In the genomic region with DNA sequence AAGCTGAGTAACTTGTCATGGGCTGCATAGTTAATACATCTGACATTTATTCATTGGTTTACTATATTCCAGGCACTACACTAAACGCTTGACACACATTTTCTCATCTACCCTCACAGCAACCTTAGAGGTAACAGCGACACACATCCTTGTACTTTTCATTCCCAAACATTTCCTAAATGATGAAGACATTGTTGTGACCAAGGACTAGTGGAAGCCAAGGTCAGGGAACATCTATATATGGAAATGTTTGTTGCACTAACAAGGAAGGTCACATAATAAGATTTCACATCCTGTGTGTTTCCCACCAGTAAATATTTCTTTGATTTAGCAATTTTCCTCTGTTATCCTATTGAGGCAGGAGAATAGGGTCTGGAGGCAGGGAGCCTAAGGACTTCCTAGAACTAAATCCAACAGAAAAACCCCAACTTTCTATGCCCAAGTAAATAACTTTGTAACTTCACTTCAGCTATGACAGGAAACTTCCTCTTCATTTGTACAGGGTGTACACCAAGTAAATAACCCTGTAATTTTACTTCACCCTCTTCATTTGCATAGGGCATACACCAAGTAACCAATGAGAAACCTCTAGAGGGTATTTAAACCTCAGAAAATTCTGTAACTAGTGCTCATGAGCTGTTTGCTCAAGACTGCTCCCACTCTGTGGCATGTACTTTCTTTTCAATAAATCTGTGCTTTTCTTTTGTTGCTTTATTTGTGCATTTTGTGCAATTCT, we compare ENCODE assay signal across 17 cellular contexts.
"Had no signal": no experiment of that assay in that cellular context is flagged by ENCODE, and none has a peak within 500 bp of the region (broad histone marks: within the 10 kb centered on the region; RNA-seq: fewer than 3 reads in every experiment).

No MANE protein-coding gene starts in this region.

- H3K36me3 ChIP-seq: gastrocnemius medialis, heart right ventricle, tibial nerve had no signal

- H3K4me1 ChIP-seq: gastrocnemius medialis had no signal

- H3K27ac ChIP-seq: coronary artery, gastrocnemius medialis, tibial nerve had no signal

- H3K4me3 ChIP-seq: coronary artery, gastrocnemius medialis, heart right ventricle, tibial nerve had no signal

- ATAC-seq: gastrocnemius medialis; left lobe of liver; natural killer cell; stimulated activated effector memory CD8-positive, alpha-beta T cell treated with anti-CD3 and anti-CD28 coated beads, Interleukin-12 subunit alpha, Interleukin-12 subunit beta, amount 100 ng/mL, for 72 hours had no signal

- H3K27me3 ChIP-seq: gastrocnemius medialis, heart right ventricle, tibial nerve had no signal

- DNase-seq: central memory CD4-positive, alpha-beta T cell; effector CD4-positive, alpha-beta T cell; endodermal cell; gastrocnemius medialis; heart right ventricle; hypothalamus; kidney glomerular epithelial cell; mammary epithelial cell; natural killer cell; posterior cingulate gyrus; small intestine; stimulated activated CD4-positive, alpha-beta T cell treated with anti-CD3 and anti-CD28 coated beads, Interleukin-4, amount 100 ng/mL, for 1 hour; stimulated activated CD8-positive, alpha-beta memory T cell treated with anti-CD3 and anti-CD28 coated beads, Interleukin-4, amount 100 ng/mL, for 48 hours had no signal

- H3K9me3 ChIP-seq: gastrocnemius medialis, heart right ventricle, tibial nerve had no signal
